Comparison of ENCODE assay signal across 10 cellular contexts in genomic region chr10:63767512-63767911, GRCh38.
DNase-seq lines count a peak whose midpoint lies in the region; ATAC-seq and TF ChIP-seq lines count a peak whose summit lies in the region.
"Had no signal": no experiment of that assay in that cellular context is flagged by ENCODE, and none has a peak within 500 bp of the region (broad histone marks: within the 10 kb centered on the region; RNA-seq: fewer than 3 reads in every experiment).

No MANE protein-coding gene starts in this region.

- no peak overlapping the region for H3K4me3 ChIP-seq in Panc1 (ENCODE audit: low read depth in 2 of 2, low read length in 2 of 2)
- H3K4me3 ChIP-seq in fibroblast of the aortic adventitia (ENCODE audit: low read depth, low read length) = no peak overlapping the region
- no peak overlapping the region for H3K4me3 ChIP-seq in suprapubic skin

- DNase-seq in NCI-H2171 treated with DMSO at 0.1 percent for 48 hours (lab: John Stamatoyannopoulos, UW) = peak; percentile 37
- no peak for DNase-seq in NCI-H2171 (lab: John Stamatoyannopoulos, UW)
- no peak for DNase-seq in Panc1 (ENCODE audit: low read depth, low spot score)
- DNase-seq in fibroblast of the aortic adventitia (ENCODE audit: low read depth) = peak; percentile 58
- no peak for DNase-seq in suprapubic skin (ENCODE audit: low spot score in 2 of 2)
- DNase-seq in C1 segment of cervical spinal cord (lab: John Stamatoyannopoulos, UW) = no peak
- DNase-seq: activated CD4-positive, alpha-beta T cell treated with anti-CD3 and anti-CD28 coated beads for 36 hours; CD4-positive, CD25-positive, alpha-beta regulatory T cell had no signal

- intact Hi-C loops in Panc1 (cut with micrococcal nuclease; ENCODE audit: unreplicated experiment) = loop anchor here (2.0 kb wide), 1 partner anchor 601 kb away; no protein-coding TSS in a partner anchor

- no peak for ATAC-seq in Panc1
- ATAC-seq in GM18907 (IDR thresholded peaks at IDR 0.05; ENCODE audit: unreplicated experiment) = no peak
- no peak for ATAC-seq in HG02884 (IDR thresholded peaks at IDR 0.05; ENCODE audit: unreplicated experiment)
- ATAC-seq: activated CD4-positive, alpha-beta T cell treated with anti-CD3 and anti-CD28 coated beads for 36 hours had no signal

- no peaks in the 10 kb centered on the region for H3K9me3 ChIP-seq in Panc1 (ENCODE audit: control insufficient read depth, insufficient read depth, low read depth, low read length)
- H3K9me3 ChIP-seq in suprapubic skin = no peaks in the 10 kb centered on the region

- TF ChIP-seq CTCF in Panc1 (IDR thresholded peaks at IDR 0.05) = peak; percentile 65; the same call in 1 of the 2 replicates
- peak; percentile 49 for TF ChIP-seq CTCF in fibroblast of the aortic adventitia (IDR thresholded peaks at IDR 0.05; ENCODE audit: insufficient read depth, low read length)
- peak in 1 of 2 donors; percentile 13 for TF ChIP-seq CTCF in suprapubic skin (IDR thresholded peaks at IDR 0.05)

- no peaks in the 10 kb centered on the region for H3K36me3 ChIP-seq in Panc1 (ENCODE audit: control insufficient read depth, insufficient read depth, low read length)
- H3K36me3 ChIP-seq in suprapubic skin = no peaks in the 10 kb centered on the region

- no peak for TF ChIP-seq EP300 in suprapubic skin (IDR thresholded peaks at IDR 0.05)

- no peak for TF ChIP-seq POLR2A in suprapubic skin (IDR thresholded peaks at IDR 0.05)

- 0 out of 2 replicates have a peak, but pooled peaks cover under 1% of the 10 kb centered on the region for H3K27me3 ChIP-seq in Panc1 (ENCODE audit: control insufficient read depth, insufficient read depth, low read length)
- H3K27me3 ChIP-seq in suprapubic skin = no peaks in the 10 kb centered on the region

- CTCF ChIA-PET in Panc1 (lab: Charles Lee) = interaction anchor here (0.6 to 1.4 kb wide), 4 partner anchors 47 to 601 kb away, joined by 3 to 7 read pairs (median 4); no protein-coding TSS in a partner anchor

- WGBS in suprapubic skin = 43% methylated on average over 2 of the region's 2 CpGs

- no TSS peak for BruUV-seq in Panc1 (replicated peaks; lab: Mats Ljungman, UMichigan)

- in situ Hi-C loops in Panc1 (cut with HindIII; ENCODE audit: low pct_unique_long_range_greater_than_20kb, low sequenced_read_pairs) = no loop called here

- POLR2A ChIA-PET in Panc1 (lab: Charles Lee) = interaction anchor here (0.5 kb wide), 1 partner anchor 245 kb away, joined by 17 read pairs; no protein-coding TSS in a partner anchor

- H3K27ac ChIP-seq in Panc1 (ENCODE audit: low read length) (no peak overlapping the region), suprapubic skin (peak overlapping the region; percentile 69)

- H3K4me1 ChIP-seq in Panc1 (ENCODE audit: control insufficient read depth, insufficient read depth, low read length) (no peaks in the 10 kb centered on the region), suprapubic skin (peaks cover 9% of the 10 kb centered on the region)

Comparison
In these comparisons a context has a peak if more than half of its experiments do, and no peak if none do; other contexts are left out.
1. DNase-seq: peak in NCI-H2171 treated with DMSO at 0.1 percent for 48 hours (single experiment) and fibroblast of the aortic adventitia (single experiment); none in NCI-H2171 (single experiment), Panc1 (single experiment), suprapubic skin (0 of 2) and C1 segment of cervical spinal cord (0 of 14).